ENCODE assay signal across 1 cellular context in genomic region chr19:42279902-42280760, GRCh38.
A peak's percentile ranks its signal among the peaks of the same experiment; 100 is the strongest.
TF ChIP-seq lines count a peak whose summit lies in the region.

No MANE protein-coding gene starts in this region.

TF ChIP-seq in HepG2, 621 proteins besides CTCF, POLR2A, EP300 and RAD21 (continued from another document and continues in another):
- TF ChIP-seq LCORL (IDR thresholded peaks at IDR 0.05) (no peak), LCORL (CRISPR knock-in tag; IDR thresholded peaks at IDR 0.05) (peak; percentile 14; the same call in 1 of the 2 replicates), PRDM15 (CRISPR knock-in tag; IDR thresholded peaks at IDR 0.05) (0 out of 2 replicates have a peak, but pooled peaks have one; percentile 28), FOSL2 (CRISPR knock-in tag; IDR thresholded peaks at IDR 0.05) (peak; percentile 21), ZEB1 (IDR thresholded peaks at IDR 0.05; ENCODE audit: insufficient replicate concordance, low read depth) (no peak), ZKSCAN8 (CRISPR knock-in tag; IDR thresholded peaks at IDR 0.05; ENCODE audit: borderline replicate concordance) (peak; percentile 59; the same call in 1 of the 2 replicates), ZNF776 (CRISPR knock-in tag; IDR thresholded peaks at IDR 0.05) (peak; percentile 72; the same call in 1 of the 2 replicates), MTA1 (CRISPR knock-in tag; IDR thresholded peaks at IDR 0.05; ENCODE audit: borderline replicate concordance) (peak; percentile 77; the same call in 1 of the 2 replicates), CREB1 (IDR thresholded peaks at IDR 0.05) (peak; percentile 34; the same call in 1 of the 2 replicates), CREB1 (CRISPR knock-in tag; IDR thresholded peaks at IDR 0.05) (no peak), BHLHE40 (IDR thresholded peaks at IDR 0.05; ENCODE audit: low read length) (peak; percentile 8; the same call in 1 of the 2 replicates), ZNF142 (CRISPR knock-in tag; IDR thresholded peaks at IDR 0.05) (peak; percentile 68), GATAD1 (CRISPR knock-in tag; IDR thresholded peaks at IDR 0.05) (no peak; the same call in 1 of the 2 replicates), TERF1 (CRISPR knock-in tag; IDR thresholded peaks at IDR 0.05) (peak; percentile 68; the same call in 1 of the 2 replicates), MAX (IDR thresholded peaks at IDR 0.05) (peak; percentile 57), E2F1 (CRISPR knock-in tag; IDR thresholded peaks at IDR 0.05) (peak; percentile 90), JARID2 (CRISPR knock-in tag; IDR thresholded peaks at IDR 0.05; ENCODE audit: insufficient replicate concordance) (no peak), RBFOX2 (IDR thresholded peaks at IDR 0.05; ENCODE audit: low read depth, low read length) (peak; percentile 89), ZSCAN12 (CRISPR knock-in tag; IDR thresholded peaks at IDR 0.05) (0 out of 2 replicates have a peak, but pooled peaks have one; percentile 29), HMG20B (CRISPR knock-in tag; conservative IDR thresholded peaks at IDR 0.05) (no peak), IRF9 (CRISPR knock-in tag; IDR thresholded peaks at IDR 0.05; ENCODE audit: borderline replicate concordance) (peak; percentile 26; the same call in 1 of the 2 replicates), CENPX (CRISPR knock-in tag; IDR thresholded peaks at IDR 0.05) (no peak), MEF2D (CRISPR knock-in tag; IDR thresholded peaks at IDR 0.05) (0 out of 2 replicates have a peak, but pooled peaks have one; percentile 31), ZNF740 (CRISPR knock-in tag; IDR thresholded peaks at IDR 0.05) (peak; percentile 47; the same call in 1 of the 2 replicates), DR1 (CRISPR knock-in tag; IDR thresholded peaks at IDR 0.05) (peak; percentile 58; the same call in 1 of the 2 replicates), NAIF1 (CRISPR knock-in tag; IDR thresholded peaks at IDR 0.05; ENCODE audit: borderline replicate concordance) (peak; percentile 63; the same call in 1 of the 2 replicates), SPEN (CRISPR knock-in tag; IDR thresholded peaks at IDR 0.05; ENCODE audit: low read depth) (peak; percentile 19; the same call in 1 of the 2 replicates), THAP7 (CRISPR knock-in tag; IDR thresholded peaks at IDR 0.05) (no peak), TAF15 (IDR thresholded peaks at IDR 0.05; ENCODE audit: low read depth, low read length, poor library complexity, severe bottlenecking) (peak; percentile 39), ZNF709 (CRISPR knock-in tag; IDR thresholded peaks at IDR 0.05) (peak; percentile 64; the same call in 1 of the 2 replicates), ZNF343 (CRISPR knock-in tag; IDR thresholded peaks at IDR 0.05) (peak; percentile 48; the same call in 1 of the 2 replicates), ZNF687 (CRISPR knock-in tag; IDR thresholded peaks at IDR 0.05) (peak; percentile 72), ETS1 (CRISPR knock-in tag; IDR thresholded peaks at IDR 0.05) (0 out of 2 replicates have a peak, but pooled peaks have one; percentile 45), TBL1XR1 (IDR thresholded peaks at IDR 0.05; ENCODE audit: borderline replicate concordance, low read length, partially characterized antibody) (peak; percentile 32), ZNF562 (CRISPR knock-in tag; IDR thresholded peaks at IDR 0.05; ENCODE audit: borderline replicate concordance) (no peak)
